27 cellular contexts compared by ENCODE assay signal in genomic region chr14:66745078-66745477, GRCh38.
"Had no signal": no experiment of that assay in that cellular context is flagged by ENCODE, and none has a peak within 500 bp of the region (broad histone marks: within the 10 kb centered on the region; RNA-seq: fewer than 3 reads in every experiment).

No MANE protein-coding gene starts in this region.

- H3K27me3 ChIP-seq: colonic mucosa, esophagus muscularis mucosa, foreskin keratinocyte, heart right ventricle, left lung, pancreas, right atrium auricular region, spleen, testis, tibial artery had no signal

- H3K36me3 ChIP-seq: colonic mucosa, esophagus muscularis mucosa, heart right ventricle, left lung, pancreas, right atrium auricular region, tibial artery had no signal

- ATAC-seq: foreskin keratinocyte; heart right ventricle; left cardiac atrium; left lung; natural killer cell; pancreas; sciatic nerve; stimulated activated memory B cell treated with anti-CD40 and anti-IgM and Interleukin-4, amounts not matched to agents 10 μg/mL and 1 μg/mL and 100 μg/mL, for 72 hours; stimulated activated naive CD8-positive, alpha-beta T cell treated with anti-CD3 and anti-CD28 coated beads, Interleukin-15, Interleukin-2, amounts not matched to agents 100 U/mL and 50 U/mL, for 24 hours had no signal

- DNase-seq: colonic mucosa; effector CD8-positive, alpha-beta T cell; endodermal cell; foreskin keratinocyte; glutamatergic neuron; heart right ventricle; hippocampal formation; left cardiac atrium; left lung; mammary epithelial cell; mesendoderm; midbrain; natural killer cell; occipital lobe; pancreas; spleen; stimulated activated CD4-positive, alpha-beta T cell treated with anti-CD3 and anti-CD28 coated beads, Interleukin-4, amount 100 ng/mL, for 4 hours; stimulated activated naive CD8-positive, alpha-beta T cell treated with anti-CD3 and anti-CD28 coated beads, Interleukin-15, Interleukin-2, amounts not matched to agents 100 U/mL and 50 U/mL, for 24 hours; substantia nigra; testis; tibial artery had no signal

- H3K4me1 ChIP-seq: colonic mucosa, foreskin keratinocyte, left lung, spleen, tibial artery had no signal

- H3K27ac ChIP-seq: colonic mucosa, epithelial cell of prostate, esophagus muscularis mucosa, foreskin keratinocyte, heart right ventricle, left lung, pancreas, right atrium auricular region, skin epidermis, spleen, testis, tibial artery had no signal

- H3K9me3 ChIP-seq: colonic mucosa, esophagus muscularis mucosa, pancreas, testis, tibial artery had no signal

- H3K4me3 ChIP-seq: colonic mucosa, esophagus muscularis mucosa, heart right ventricle, left lung, pancreas, right atrium auricular region, skin epidermis, spleen, testis, tibial artery had no signal
